ENCODE assay signal across 8 cellular contexts in the genomic region with DNA sequence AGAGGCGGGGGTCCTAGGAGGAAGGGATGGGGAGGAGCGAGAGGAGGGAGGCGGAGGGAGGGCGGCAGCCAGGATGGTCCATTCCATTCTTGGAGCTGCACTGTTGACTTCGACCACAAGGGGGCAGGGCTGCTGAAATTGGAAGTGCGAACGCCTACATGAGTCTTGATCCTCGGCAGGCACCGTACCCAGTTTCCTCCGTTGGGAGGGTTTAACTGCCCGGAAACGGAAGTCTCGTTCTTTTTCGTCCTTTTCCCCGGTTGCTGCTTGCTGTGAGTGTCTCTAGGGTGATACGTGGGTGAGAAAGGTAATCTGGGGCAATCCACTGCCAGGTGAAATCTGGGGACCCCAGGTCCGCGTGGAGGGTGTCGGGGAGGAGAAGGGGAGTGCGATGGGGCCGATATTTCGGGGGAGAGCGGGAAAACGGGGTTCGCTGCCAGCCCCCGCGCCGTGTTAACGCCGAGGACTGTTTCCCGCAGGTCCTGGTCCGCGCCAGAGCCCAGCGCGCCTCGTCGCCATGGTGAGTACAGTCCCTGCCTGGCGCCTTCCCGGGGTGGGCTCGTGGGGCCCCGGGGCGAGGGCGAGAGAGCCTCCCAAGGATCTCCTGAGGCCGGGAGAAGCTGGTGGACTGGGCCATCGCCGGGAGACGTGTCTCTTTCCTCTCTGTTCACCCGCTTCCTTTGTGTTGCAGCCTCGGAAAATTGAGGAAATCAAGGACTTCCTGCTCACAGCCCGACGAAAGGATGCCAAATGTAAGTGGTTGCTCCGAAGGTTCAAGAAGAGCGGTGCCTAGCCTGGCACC. TPM values are rescaled to one million over a fixed set of nuclear protein-coding genes. Genes with fewer than 3 reads are reported as not detected.
A peak's percentile ranks its signal among the peaks of the same experiment; 100 is the strongest.
DNase-seq lines count a peak whose midpoint lies in the region; TF ChIP-seq lines count a peak whose summit lies in the region.

Gene RPL38, plus strand, starts transcription at position 240 of the 802 bp plus-strand sequence. Its CDS starts 278 bp downstream, at position 518.

- H3K9ac ChIP-seq in SK-N-SH, result peak within 1 kb of the TSS; percentile 98

- H3K79me2 ChIP-seq in SK-N-SH (ENCODE audit: insufficient read depth), result peaks cover 52% of the 10 kb centered on the region

- H3K36me3 ChIP-seq in SK-N-SH (replicated peaks in 1 of 2; ENCODE audit: control insufficient read depth in 1 of 2, insufficient read depth in 2 of 2, low read length in 1 of 2) (peaks cover 21 to 46% of the 10 kb centered on the region in 2 experiments), suprapubic skin (peaks cover 37% of the 10 kb centered on the region)

- H3F3A ChIP-seq in SK-N-SH (replicated peaks; ENCODE audit: insufficient read depth), result peaks cover 33% of the 10 kb centered on the region

- H2AFZ ChIP-seq in SK-N-SH (ENCODE audit: low read depth), result peak within 1 kb of the TSS; percentile 89; the same call in 1 of the 2 replicates

- H3K27ac ChIP-seq in SK-N-SH (ENCODE audit: low read depth in 2 of 2, low read length in 1 of 2) (peak within 1 kb of the TSS; percentile 63 to 81), suprapubic skin (peak within 1 kb of the TSS; percentile 87)

- H3K4me3 ChIP-seq in NB4 (ENCODE audit: low read depth, low read length) (peak within 1 kb of the TSS; percentile 99), SK-N-SH (ENCODE audit: low read depth in 2 of 2, low read length in 1 of 2) (peak within 1 kb of the TSS; percentile 72 to 99), suprapubic skin (peak within 1 kb of the TSS; percentile 93)

- no peaks in the 10 kb centered on the region for H3K9me2 ChIP-seq in SK-N-SH

- POLR2A ChIA-PET in SK-N-SH (lab: Yijun Ruan, JAX), result interaction anchor here (0.6 to 1.5 kb wide), 16 partner anchors 8 to 729 kb away, joined by 3 to 7 read pairs (median 3); partner anchors contain the start of gene TTYH2

- CTCF ChIA-PET in SK-N-SH (lab: Yijun Ruan, JAX), result interaction anchor here (0.6 to 9.1 kb wide), 23 partner anchors 8 to 967 kb away, joined by 3 to 284 read pairs (median 4); partner anchors contain the start of gene TTYH2

- peaks cover 45% of the 10 kb centered on the region for H4K20me1 ChIP-seq in SK-N-SH (ENCODE audit: insufficient read depth)

- 1% methylated on average over 34 of the region's 53 CpGs for WGBS in SK-N-SH (ENCODE audit: low lambda C conversion rate)
- under 1% methylated on average over 39 of the region's 53 CpGs for WGBS in suprapubic skin

- DNase-seq in GDM1 (lab: John Stamatoyannopoulos, UW) (peak; percentile 92), HCEC 1CT (peak; percentile 94), NB4 (ENCODE audit: low read depth) (peak; percentile 96), SK-N-SH (peak; percentile 98), globus pallidus (ENCODE audit: low spot score) (peak; percentile 96), nucleus accumbens (lab: John Stamatoyannopoulos, UW) (peak; percentile 62 to 99 (median 94)), suprapubic skin (ENCODE audit: low spot score in 2 of 2) (peak; percentile 97 to 98)
- peak; percentile 95 for DNase-seq in activated naive CD4-positive, alpha-beta T cell treated with anti-CD3 and anti-CD28 coated beads, Interleukin-2, amount 50 U/mL, for 16 hours

- no peaks in the 10 kb centered on the region for H3K27me3 ChIP-seq in SK-N-SH (ENCODE audit: insufficient read depth)
- H3K27me3 ChIP-seq in suprapubic skin, result peaks cover 19% of the 10 kb centered on the region

- H3K9me3 ChIP-seq in SK-N-SH (no peaks in the 10 kb centered on the region), suprapubic skin (no peaks in the 10 kb centered on the region)

- H3K4me1 ChIP-seq in SK-N-SH (ENCODE audit: control insufficient read depth in 1 of 2, insufficient read depth in 2 of 2, low read depth in 1 of 2, low read length in 1 of 2) (peaks cover 22 to 36% of the 10 kb centered on the region in 2 experiments), suprapubic skin (peaks cover 59% of the 10 kb centered on the region)

- TF ChIP-seq POLR2A in NB4 (IDR thresholded peaks at IDR 0.05; ENCODE audit: extremely low read depth, insufficient read length) (peak; percentile 94), suprapubic skin (IDR thresholded peaks at IDR 0.05) (peak; percentile 72 to 87)

- TF ChIP-seq EP300 in SK-N-SH (IDR thresholded peaks at IDR 0.05; ENCODE audit: borderline replicate concordance in 1 of 2, low read depth in 1 of 2, low read length in 1 of 2), result peak in 1 of 2 experiments; percentile 75; a peak in 3 of 4 replicates
- TF ChIP-seq EP300 in suprapubic skin (IDR thresholded peaks at IDR 0.05), result no peak

- peak within 1 kb of the TSS; percentile 93 for H3K4me2 ChIP-seq in SK-N-SH

- TF ChIP-seq RAD21 in SK-N-SH (IDR thresholded peaks at IDR 0.05; ENCODE audit: low read length), result peak; percentile 57

- TF ChIP-seq CTCF in NB4 (IDR thresholded peaks at IDR 0.05; ENCODE audit: low read depth, low read length) (peak; percentile 91), SK-N-SH (IDR thresholded peaks at IDR 0.05) (peak; percentile 99), suprapubic skin (IDR thresholded peaks at IDR 0.05) (peak; percentile 94 to 96)

TF ChIP-seq in SK-N-SH, 30 proteins besides CTCF, POLR2A, EP300 and RAD21 (continues in another document):
- TF ChIP-seq ELF1 (IDR thresholded peaks at IDR 0.05) (peak; percentile 97), MXI1 (IDR thresholded peaks at IDR 0.05; ENCODE audit: low read depth, low read length) (peak; percentile 98), GATA2 (CRISPR knock-in tag; IDR thresholded peaks at IDR 0.05) (no peak), MAX (IDR thresholded peaks at IDR 0.05; ENCODE audit: low read depth) (peak; percentile 97), POLR2AphosphoS5 (IDR thresholded peaks at IDR 0.05; ENCODE audit: low read depth, low read length) (peak; percentile 100), JUND (IDR thresholded peaks at IDR 0.05) (no peak), RCOR1 (IDR thresholded peaks at IDR 0.05; ENCODE audit: low read length) (peak; percentile 82), FOXM1 (IDR thresholded peaks at IDR 0.05; ENCODE audit: low read depth) (no peak), MEF2A (IDR thresholded peaks at IDR 0.05; ENCODE audit: borderline replicate concordance, low read depth) (no peak), SMC3 (IDR thresholded peaks at IDR 0.05; ENCODE audit: low read depth, low read length) (peak; percentile 87), EZH2phosphoT487 (IDR thresholded peaks at IDR 0.05; ENCODE audit: borderline replicate concordance, low read depth) (no peak), FOSL2 (IDR thresholded peaks at IDR 0.05; ENCODE audit: borderline replicate concordance, low read depth) (peak; percentile 22; the same call in 1 of the 2 replicates), CHD2 (IDR thresholded peaks at IDR 0.05; ENCODE audit: low read length, partially characterized antibody) (peak; percentile 97), GABPA (IDR thresholded peaks at IDR 0.05; ENCODE audit: low read depth) (peak; percentile 97), RXRA (IDR thresholded peaks at IDR 0.05; ENCODE audit: borderline replicate concordance, low read depth) (no peak), NRF1 (IDR thresholded peaks at IDR 0.05; ENCODE audit: low read depth, low read length) (no peak), ZBTB33 (IDR thresholded peaks at IDR 0.05; ENCODE audit: borderline replicate concordance, low read depth) (peak; percentile 84)
- TF ChIP-seq, protein P1, sequence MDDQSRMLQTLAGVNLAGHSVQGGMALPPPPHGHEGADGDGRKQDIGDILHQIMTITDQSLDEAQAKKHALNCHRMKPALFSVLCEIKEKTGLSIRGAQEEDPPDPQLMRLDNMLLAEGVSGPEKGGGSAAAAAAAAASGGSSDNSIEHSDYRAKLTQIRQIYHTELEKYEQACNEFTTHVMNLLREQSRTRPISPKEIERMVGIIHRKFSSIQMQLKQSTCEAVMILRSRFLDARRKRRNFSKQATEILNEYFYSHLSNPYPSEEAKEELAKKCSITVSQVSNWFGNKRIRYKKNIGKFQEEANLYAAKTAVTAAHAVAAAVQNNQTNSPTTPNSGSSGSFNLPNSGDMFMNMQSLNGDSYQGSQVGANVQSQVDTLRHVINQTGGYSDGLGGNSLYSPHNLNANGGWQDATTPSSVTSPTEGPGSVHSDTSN (IDR thresholded peaks at IDR 0.05), result peak; percentile 35; the same call in 1 of the 2 replicates
- TF ChIP-seq, protein P2, sequence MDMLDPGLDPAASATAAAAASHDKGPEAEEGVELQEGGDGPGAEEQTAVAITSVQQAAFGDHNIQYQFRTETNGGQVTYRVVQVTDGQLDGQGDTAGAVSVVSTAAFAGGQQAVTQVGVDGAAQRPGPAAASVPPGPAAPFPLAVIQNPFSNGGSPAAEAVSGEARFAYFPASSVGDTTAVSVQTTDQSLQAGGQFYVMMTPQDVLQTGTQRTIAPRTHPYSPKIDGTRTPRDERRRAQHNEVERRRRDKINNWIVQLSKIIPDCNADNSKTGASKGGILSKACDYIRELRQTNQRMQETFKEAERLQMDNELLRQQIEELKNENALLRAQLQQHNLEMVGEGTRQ (IDR thresholded peaks at IDR 0.05; ENCODE audit: borderline replicate concordance, low read depth, low read length), result no peak

RNA-seq across cellular contexts. Expression of gene RPL38, which starts in this region (rescaled TPM):
- polyA plus RNA-seq in SK-N-SH (2012; rRNA removed), result 816 and 4,154 TPM in 2 replicates
- polyA plus RNA-seq in SK-N-SH (2012; cell fraction: cytosol; rRNA removed), result 2,004 and 5,521 TPM in 2 replicates
- polyA plus RNA-seq in SK-N-SH (2012; cell fraction: nucleus; rRNA removed), result 1,163 and 1,372 TPM in 2 replicates
- total RNA-seq in suprapubic skin, result 1,000 to 10,000 TPM in 1 of 4 donors, 100 to 1,000 TPM in 3; 565 to 1,273 (median 679) TPM

Comparison
In these comparisons a context has a peak if more than half of its experiments do, and no peak if none do; other contexts are left out.
1. Peak in every context shown above with its lines: DNase-seq, H3K4me3 ChIP-seq and H3K27ac ChIP-seq.